In genomic region chr1:59732219-59732955, GRCh38 we compare ENCODE assay signal across 17 cellular contexts.
A peak's percentile ranks its signal among the peaks of the same experiment; 100 is the strongest.
DNase-seq lines count a peak whose midpoint lies in the region; ATAC-seq and TF ChIP-seq lines count a peak whose summit lies in the region.
"Had no signal": no experiment of that assay in that cellular context is flagged by ENCODE, and none has a peak within 500 bp of the region (broad histone marks: within the 10 kb centered on the region; RNA-seq: fewer than 3 reads in every experiment).

No MANE protein-coding gene starts in this region.

- no peak for DNase-seq in RWPE2 (ENCODE audit: low spot score)
- DNase-seq in dorsolateral prefrontal cortex: no peak
- DNase-seq in testis: no peak
- DNase-seq in NCI-H1105 treated with DMSO at 0.1 percent for 48 hours (lab: John Stamatoyannopoulos, UW): no peak
- no peak for DNase-seq in GM20000 (ENCODE audit: low spot score)
- no peak for DNase-seq in endodermal cell
- DNase-seq: activated CD8-positive, alpha-beta memory T cell treated with anti-CD3 and anti-CD28 coated beads, Interleukin-2, amount 50 U/mL, for 4 hours; activated naive CD4-positive, alpha-beta T cell treated with Interleukin-2 at 50 U/mL for 16 hours; DMS79; kidney glomerular epithelial cell; natural killer cell; NCI-H1694; NCI-H510A had no signal

- H3K4me1 Mint-ChIP-seq in endodermal cell: peaks cover 14% of the 10 kb centered on the region
- H3K4me1 Mint-ChIP-seq: natural killer cell had no signal

- no peak overlapping the region for H3K9ac ChIP-seq in endodermal cell (ENCODE audit: extremely low read depth, low read length, poor library complexity, severe bottlenecking)

- no peak for ATAC-seq in RWPE2 (ENCODE audit: low read depth)
- ATAC-seq: activated CD4-positive, CD25-positive, alpha-beta regulatory T cell treated with anti-CD3 and anti-CD28 coated beads, Interleukin-2, amount 50 U/mL, for 24 hours; natural killer cell had no signal

- H3K27ac Mint-ChIP-seq in endodermal cell: no peak overlapping the region
- H3K27ac Mint-ChIP-seq: natural killer cell had no signal

- TF ChIP-seq CTCF in RWPE2 (IDR thresholded peaks at IDR 0.05; ENCODE audit: poor library complexity, severe bottlenecking) (no peak), dorsolateral prefrontal cortex (IDR thresholded peaks at IDR 0.05 in 54 of 56, conservative IDR thresholded peaks at IDR 0.05 in 2 of 56; ENCODE audit: low read depth in 1 of 56, partially characterized antibody in 56 of 56) (no peak), testis (IDR thresholded peaks at IDR 0.05) (no peak), GM20000 (IDR thresholded peaks at IDR 0.05; ENCODE audit: extremely low read depth, missing control alignments) (no peak), endodermal cell (conservative IDR thresholded peaks at IDR 0.05) (no peak)

- peaks cover 2% of the 10 kb centered on the region for H3K9me3 ChIP-seq in RWPE2 (ENCODE audit: severe bottlenecking)
- no peaks in the 10 kb centered on the region for H3K9me3 ChIP-seq in muscle layer of duodenum (ENCODE audit: control insufficient read depth in 1 of 2, low read length in 2 of 2)
- H3K9me3 ChIP-seq in testis: no peaks in the 10 kb centered on the region
- H3K9me3 ChIP-seq in endodermal cell (ENCODE audit: control insufficient read depth, low read length): peaks cover 20% of the 10 kb centered on the region
- H3K9me3 ChIP-seq: suprapubic skin had no signal

- H3K4me1 ChIP-seq in RWPE2 (ENCODE audit: insufficient read depth, poor library complexity, severe bottlenecking): peaks cover 23% of the 10 kb centered on the region
- peaks cover 13 to 22% of the 10 kb centered on the region in 2 donors for H3K4me1 ChIP-seq in muscle layer of duodenum (ENCODE audit: control insufficient read depth in 1 of 2, insufficient read depth in 2 of 2, low read length in 2 of 2)
- peaks cover 39% of the 10 kb centered on the region for H3K4me1 ChIP-seq in testis
- H3K4me1 ChIP-seq in endodermal cell (ENCODE audit: control insufficient read depth, insufficient read depth, low read length): peaks cover 5% of the 10 kb centered on the region

- no peaks in the 10 kb centered on the region for H3K27me3 ChIP-seq in RWPE2 (ENCODE audit: insufficient read depth, poor library complexity, severe bottlenecking)
- H3K27me3 ChIP-seq in dorsolateral prefrontal cortex: no peaks in the 10 kb centered on the region
- no peaks in the 10 kb centered on the region for H3K27me3 ChIP-seq in muscle layer of duodenum (ENCODE audit: low read depth, low read length)
- H3K27me3 ChIP-seq in testis: no peaks in the 10 kb centered on the region
- no peaks in the 10 kb centered on the region for H3K27me3 ChIP-seq in endodermal cell (ENCODE audit: control insufficient read depth, insufficient read depth, low read length, poor library complexity, severe bottlenecking)
- H3K27me3 ChIP-seq: suprapubic skin had no signal

- no peaks in the 10 kb centered on the region for H3K36me3 ChIP-seq in RWPE2 (ENCODE audit: low read depth)
- H3K36me3 ChIP-seq in muscle layer of duodenum (ENCODE audit: control insufficient read depth in 1 of 2, insufficient read depth in 2 of 2, low read length in 2 of 2): peaks cover 0 to 5% of the 10 kb centered on the region in 2 donors
- no peaks in the 10 kb centered on the region for H3K36me3 ChIP-seq in testis (ENCODE audit: low read depth, missing control alignments)
- H3K36me3 ChIP-seq in endodermal cell (ENCODE audit: control insufficient read depth, insufficient read depth, low read length): no peaks in the 10 kb centered on the region
- H3K36me3 ChIP-seq: suprapubic skin had no signal

- WGBS in testis, 2 donors: 69 to 89% methylated on average over 10 of the region's 10 CpGs
- 86 to 91% methylated on average over 8 to 10 of the region's 10 CpGs for WGBS in endodermal cell (ENCODE audit: insufficient coverage in 1 of 2, insufficient read length in 1 of 2), 2 experiments

- H3K27ac ChIP-seq in RWPE2 (ENCODE audit: poor library complexity, severe bottlenecking): peak overlapping the region; percentile 83
- H3K27ac ChIP-seq in dorsolateral prefrontal cortex: peak overlapping the region in 33 of 59 donors; percentile 7 to 90 (median 83)
- peak overlapping the region; percentile 86 for H3K27ac ChIP-seq in muscle layer of duodenum (ENCODE audit: low read length)
- H3K27ac ChIP-seq in testis: peak overlapping the region; percentile 80 to 89
- H3K27ac ChIP-seq in endodermal cell (ENCODE audit: low read depth, low read length): no peak overlapping the region

- H3K9me3 Mint-ChIP-seq in endodermal cell: peaks cover 25% of the 10 kb centered on the region

- peaks cover 19% of the 10 kb centered on the region for H3K36me3 Mint-ChIP-seq in endodermal cell (ENCODE audit: low read depth)

- intact Hi-C loops in dorsolateral prefrontal cortex (cut with DNase I): no loop called here
- intact Hi-C loops in testis (cut with DNase I; ENCODE audit: low total_unique reads): no loop called here

- TF ChIP-seq POLR2A in testis (IDR thresholded peaks at IDR 0.05): no peak

- H3K4me3 ChIP-seq in RWPE2 (ENCODE audit: severe bottlenecking): no peak overlapping the region
- no peak overlapping the region for H3K4me3 ChIP-seq in dorsolateral prefrontal cortex
- peak overlapping the region in 1 of 2 donors; percentile 2 for H3K4me3 ChIP-seq in muscle layer of duodenum (ENCODE audit: low read depth in 1 of 2, low read length in 2 of 2)
- no peak overlapping the region for H3K4me3 ChIP-seq in testis
- H3K4me3 ChIP-seq in endodermal cell (ENCODE audit: low read length): no peak overlapping the region
- H3K4me3 ChIP-seq: suprapubic skin had no signal

- H3K4me3 Mint-ChIP-seq in endodermal cell: no peak overlapping the region
- H3K4me3 Mint-ChIP-seq: CD14-positive monocyte, natural killer cell had no signal

- no peaks in the 10 kb centered on the region for H3K27me3 Mint-ChIP-seq in endodermal cell (ENCODE audit: insufficient read depth)
